In genomic region chr6:85126448-85127178, GRCh38 we compare ENCODE assay signal across 8 cellular contexts.
DNase-seq lines count a peak whose midpoint lies in the region; ATAC-seq and TF ChIP-seq lines count a peak whose summit lies in the region.

No MANE protein-coding gene starts in this region.

- no peak overlapping the region for H3K9ac ChIP-seq in neural cell (ENCODE audit: low read length)

- no peak overlapping the region for H2AFZ ChIP-seq in neural cell (ENCODE audit: low read depth, low read length)

- no peak overlapping the region for H3K27ac Mint-ChIP-seq in activated T-cell treated with anti-CD3 and anti-CD28 coated beads, Interleukin-2, amount 50 U/mL, for 72 hours

- H3K4me3 ChIP-seq in epithelial cell of proximal tubule (ENCODE audit: low read depth, low read length), result peak overlapping the region; percentile 35
- H3K4me3 ChIP-seq in neural cell (ENCODE audit: low read length), result no peak overlapping the region
- H3K4me3 ChIP-seq in Peyer's patch, result no peak overlapping the region

- no peak overlapping the region for H3K4me3 Mint-ChIP-seq in activated T-cell treated with anti-CD3 and anti-CD28 coated beads, Interleukin-2, amount 50 U/mL, for 72 hours

- peak; percentile 2 to 6 for DNase-seq in activated T-cell treated with anti-CD3 and anti-CD28 coated beads, Interleukin-2, amount 50 U/mL, for 72 hours
- DNase-seq in activated T-cell treated with anti-CD3 and anti-CD28 coated beads, Interleukin-2, amount 50 U/mL, for 1 hour, result no peak
- peak; percentile 22 for DNase-seq in OCI-M2 (lab: John Stamatoyannopoulos, UW; ENCODE audit: unreplicated experiment)
- DNase-seq in epithelial cell of proximal tubule (ENCODE audit: low read depth), result no peak
- DNase-seq in Peyer's patch, result no peak

- no peaks in the 10 kb centered on the region for H3K27me3 Mint-ChIP-seq in activated T-cell treated with anti-CD3 and anti-CD28 coated beads, Interleukin-2, amount 50 U/mL, for 72 hours (ENCODE audit: low read depth)

- no peaks in the 10 kb centered on the region for H3K4me1 Mint-ChIP-seq in activated T-cell treated with anti-CD3 and anti-CD28 coated beads, Interleukin-2, amount 50 U/mL, for 72 hours (ENCODE audit: low read depth)

- TF ChIP-seq CTCF in epithelial cell of proximal tubule (conservative IDR thresholded peaks at IDR 0.05; ENCODE audit: low read depth, low read length) (peak; percentile 86), neural cell (IDR thresholded peaks at IDR 0.05; ENCODE audit: poor library complexity, severe bottlenecking) (peak; percentile 63), Peyer's patch (IDR thresholded peaks at IDR 0.05) (peak in 2 of 6 experiments; percentile 6)

- ATAC-seq in activated T-cell treated with anti-CD3 and anti-CD28 coated beads, Interleukin-2, amount 50 U/mL, for 72 hours (replicated peaks in 1 of 2), result peak; percentile 48 to 51
- peak; percentile 91 for ATAC-seq in HG02798 (IDR thresholded peaks at IDR 0.05; ENCODE audit: poor library complexity, unreplicated experiment)
- no peak for ATAC-seq in GM21737 (IDR thresholded peaks at IDR 0.05; ENCODE audit: unreplicated experiment)

- H3K27ac ChIP-seq in neural cell (ENCODE audit: low read length) (no peak overlapping the region), Peyer's patch (no peak overlapping the region)

- H3K9me3 ChIP-seq in neural cell (ENCODE audit: low read length) (no peaks in the 10 kb centered on the region), Peyer's patch (no peaks in the 10 kb centered on the region)

- no peaks in the 10 kb centered on the region for H3K79me2 ChIP-seq in neural cell (replicated peaks; ENCODE audit: insufficient read depth, low read length)

- peak; percentile 68 for TF ChIP-seq RAD21 in neural cell (conservative IDR thresholded peaks at IDR 0.05)

- no peaks in the 10 kb centered on the region for H4K20me1 ChIP-seq in neural cell (ENCODE audit: insufficient read depth)

- H3K36me3 ChIP-seq in neural cell (ENCODE audit: insufficient read depth, low read length), result no peaks in the 10 kb centered on the region
- H3K36me3 ChIP-seq in Peyer's patch, result no peaks in the 10 kb centered on the region

- no peaks in the 10 kb centered on the region for H3K4me1 ChIP-seq in Peyer's patch

- no peak for TF ChIP-seq EP300 in neural cell (conservative IDR thresholded peaks at IDR 0.05; ENCODE audit: poor library complexity, severe bottlenecking)

- H3K4me2 ChIP-seq in neural cell (ENCODE audit: low read length), result no peak overlapping the region

- no peaks in the 10 kb centered on the region for H3K9me2 ChIP-seq in neural cell (ENCODE audit: insufficient read depth, low read length)

- no peak for TF ChIP-seq POLR2A in Peyer's patch (IDR thresholded peaks at IDR 0.05)

- H3K9me3 Mint-ChIP-seq in activated T-cell treated with anti-CD3 and anti-CD28 coated beads, Interleukin-2, amount 50 U/mL, for 72 hours, result peaks cover 2% of the 10 kb centered on the region in 2 donors

- H3K36me3 Mint-ChIP-seq in activated T-cell treated with anti-CD3 and anti-CD28 coated beads, Interleukin-2, amount 50 U/mL, for 72 hours (ENCODE audit: insufficient read depth in 2 of 2), result no peaks in the 10 kb centered on the region

- no peaks in the 10 kb centered on the region for H3K27me3 ChIP-seq in neural cell (ENCODE audit: insufficient read depth, low read depth, low read length)
- H3K27me3 ChIP-seq in Peyer's patch, result no peaks in the 10 kb centered on the region

- no peaks in the 10 kb centered on the region for H3F3A ChIP-seq in neural cell (ENCODE audit: insufficient read depth, low read length, poor library complexity, severe bottlenecking)

TF ChIP-seq in neural cell, 6 proteins besides CTCF, POLR2A, EP300 and RAD21:
- TF ChIP-seq SMC3 (conservative IDR thresholded peaks at IDR 0.05; ENCODE audit: poor library complexity), result peak; percentile 67
- no peak for TF ChIP-seq REST (IDR thresholded peaks at IDR 0.05; ENCODE audit: borderline replicate concordance)
- TF ChIP-seq TAF1 (IDR thresholded peaks at IDR 0.05; ENCODE audit: low read depth), result no peak

Comparison
In these comparisons a context has a peak if more than half of its experiments do, and no peak if none do; other contexts are left out.
1. DNase-seq: peak in activated T-cell treated with anti-CD3 and anti-CD28 coated beads, Interleukin-2, amount 50 U/mL, for 72 hours (2 of 2) and OCI-M2 (single experiment); none in activated T-cell treated with anti-CD3 and anti-CD28 coated beads, Interleukin-2, amount 50 U/mL, for 1 hour (single experiment), epithelial cell of proximal tubule (single experiment) and Peyer's patch (0 of 3).